9 cellular contexts compared by ENCODE assay signal in the genomic region with DNA sequence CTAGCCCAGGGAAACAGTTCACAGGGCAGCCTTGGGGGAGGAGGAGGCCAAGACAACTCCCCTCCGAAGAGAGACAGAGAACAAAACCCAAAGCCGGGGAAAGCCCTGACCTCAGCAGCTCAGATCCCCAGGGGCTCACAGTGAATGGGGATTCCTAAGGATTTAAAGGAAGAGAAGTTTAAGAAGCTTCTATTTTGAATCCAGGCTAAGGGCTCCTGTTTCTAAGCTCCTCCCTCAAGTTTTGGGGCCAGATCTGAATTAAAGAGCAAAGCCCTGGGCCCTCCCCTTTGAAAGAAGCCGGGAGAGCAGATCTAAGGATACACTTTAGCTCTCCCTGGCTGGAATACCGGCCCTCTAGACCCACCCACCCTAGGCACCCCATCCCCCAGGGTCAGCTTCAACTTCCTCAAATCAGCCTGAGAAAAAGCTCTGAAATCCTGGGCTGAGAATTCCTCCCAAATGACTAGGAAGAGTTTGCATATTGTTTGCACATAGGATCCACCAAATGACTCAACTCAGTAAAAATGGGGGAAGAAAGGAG. TPM values are rescaled to one million over a fixed set of nuclear protein-coding genes. Genes with fewer than 3 reads are reported as not detected.
A peak's percentile ranks its signal among the peaks of the same experiment; 100 is the strongest.
DNase-seq lines count a peak whose midpoint lies in the region; ATAC-seq, FAIRE-seq and TF ChIP-seq lines count a peak whose summit lies in the region.
"Had no signal": no experiment of that assay in that cellular context is flagged by ENCODE, and none has a peak within 500 bp of the region (broad histone marks: within the 10 kb centered on the region; RNA-seq: fewer than 3 reads in every experiment).

No MANE protein-coding gene starts in this region.

- H3K4me1 ChIP-seq in psoas muscle, result peaks cover 25% of the 10 kb centered on the region

- FAIRE-seq in GM12891 (lab: Jason Lieb, UNC), result no peak

- peaks cover 0 to 19% of the 10 kb centered on the region in 2 donors for H3K36me3 ChIP-seq in psoas muscle (ENCODE audit: insufficient read depth in 1 of 2, low read depth in 1 of 2)

- DNase-seq in G401 (ENCODE audit: low spot score), result peak; percentile 58
- DNase-seq in RKO (ENCODE audit: low spot score), result peak; percentile 47
- no peak for DNase-seq in epithelial cell of prostate (ENCODE audit: low read depth, low spot score)
- no peak for DNase-seq in psoas muscle
- DNase-seq in GM12891 (ENCODE audit: insufficient read length, low spot score), result no peak
- DNase-seq: NCI-H1092 had no signal

- TF ChIP-seq CTCF in psoas muscle (IDR thresholded peaks at IDR 0.05), result no peak

- 33 to 56% (median 36%) methylated on average over 4 of the region's 4 CpGs for WGBS in psoas muscle, 3 donors

- no peak for ATAC-seq in psoas muscle
- no peak for ATAC-seq in HG03521 (IDR thresholded peaks at IDR 0.05; ENCODE audit: unreplicated experiment)
- ATAC-seq in HG02970 (IDR thresholded peaks at IDR 0.05; ENCODE audit: low FRiP score, unreplicated experiment), result no peak
- ATAC-seq in HG03175 (IDR thresholded peaks at IDR 0.05; ENCODE audit: unreplicated experiment), result no peak

- H3K27ac ChIP-seq in epithelial cell of prostate (peak overlapping the region; percentile 94), psoas muscle (peak overlapping the region; percentile 93)

- no peaks in the 10 kb centered on the region for H3K9me3 ChIP-seq in psoas muscle

- intact Hi-C loops in psoas muscle (cut with DNase I), result loop anchor here (5.0 kb wide), 1 partner anchor 50 kb away; a partner anchor contains a TSS

- no peak overlapping the region for H3K4me3 ChIP-seq in psoas muscle

- in situ Hi-C loops in G401 (cut with HindIII; ENCODE audit: low sequenced_read_pairs), result no loop called here

- H3K27me3 ChIP-seq in psoas muscle (ENCODE audit: insufficient read depth in 3 of 3, low read length in 2 of 3), result no peaks in the 10 kb centered on the region

- TF ChIP-seq POLR2A in GM12891 (IDR thresholded peaks at IDR 0.05; ENCODE audit: low read depth, low read length), result no peak

TF ChIP-seq in GM12891, 5 proteins besides CTCF, POLR2A, EP300 and RAD21:
- no peak for TF ChIP-seq PAX5 (IDR thresholded peaks at IDR 0.05; ENCODE audit: insufficient read depth, low read length, severe bottlenecking)
- TF ChIP-seq TAF1 (IDR thresholded peaks at IDR 0.05; ENCODE audit: low read depth, low read length), result no peak
- TF ChIP-seq POU2F2 (IDR thresholded peaks at IDR 0.05; ENCODE audit: low read depth, low read length), result no peak
- TF ChIP-seq POLR2AphosphoS5 (IDR thresholded peaks at IDR 0.05; ENCODE audit: low read depth, low read length), result no peak
- TF ChIP-seq SPI1 (IDR thresholded peaks at IDR 0.05; ENCODE audit: low read depth, low read length), result no peak

RNA-seq across cellular contexts. Expression of a gene that starts 3.9 kb away (rescaled TPM):
- 43.8 and 73.4 TPM in 2 replicates for total RNA-seq in G401 (2014; rRNA removed; shearing (Covaris generic))
- total RNA-seq in psoas muscle, result 10 to 100 TPM in 3 of 4 donors, 1 to 10 TPM in 1; 7.5 to 11.5 (median 10.5) TPM
- polyA plus RNA-seq in psoas muscle, result 1 to 10 TPM; 6.3 to 9.9 (median 6.7) TPM
- polyA plus RNA-seq in GM12891 (2012; ENCODE audit: low read depth, missing spikeins), result 68.9 TPM

RNA-seq across cellular contexts. Expression of a gene that starts 49.4 kb away (rescaled TPM):
- total RNA-seq in G401 (2014; rRNA removed; shearing (Covaris generic)), result 22.3 and 27.4 TPM in 2 replicates
- total RNA-seq in psoas muscle, result 10 to 100 TPM; 17.9 to 34.2 (median 30.2) TPM
- polyA plus RNA-seq in psoas muscle, result 10 to 100 TPM; 23.2 to 75.5 (median 26.0) TPM
- 16.9 TPM for polyA plus RNA-seq in GM12891 (2012; ENCODE audit: low read depth, missing spikeins)

Comparison
In these comparisons a context has a peak if more than half of its experiments do, and no peak if none do; other contexts are left out.
1. DNase-seq: peak in G401 (single experiment) and RKO (single experiment); none in epithelial cell of prostate (single experiment), psoas muscle (0 of 2) and GM12891 (single experiment).